Comparison of ENCODE assay signal across 1 cellular context in the genomic region with DNA sequence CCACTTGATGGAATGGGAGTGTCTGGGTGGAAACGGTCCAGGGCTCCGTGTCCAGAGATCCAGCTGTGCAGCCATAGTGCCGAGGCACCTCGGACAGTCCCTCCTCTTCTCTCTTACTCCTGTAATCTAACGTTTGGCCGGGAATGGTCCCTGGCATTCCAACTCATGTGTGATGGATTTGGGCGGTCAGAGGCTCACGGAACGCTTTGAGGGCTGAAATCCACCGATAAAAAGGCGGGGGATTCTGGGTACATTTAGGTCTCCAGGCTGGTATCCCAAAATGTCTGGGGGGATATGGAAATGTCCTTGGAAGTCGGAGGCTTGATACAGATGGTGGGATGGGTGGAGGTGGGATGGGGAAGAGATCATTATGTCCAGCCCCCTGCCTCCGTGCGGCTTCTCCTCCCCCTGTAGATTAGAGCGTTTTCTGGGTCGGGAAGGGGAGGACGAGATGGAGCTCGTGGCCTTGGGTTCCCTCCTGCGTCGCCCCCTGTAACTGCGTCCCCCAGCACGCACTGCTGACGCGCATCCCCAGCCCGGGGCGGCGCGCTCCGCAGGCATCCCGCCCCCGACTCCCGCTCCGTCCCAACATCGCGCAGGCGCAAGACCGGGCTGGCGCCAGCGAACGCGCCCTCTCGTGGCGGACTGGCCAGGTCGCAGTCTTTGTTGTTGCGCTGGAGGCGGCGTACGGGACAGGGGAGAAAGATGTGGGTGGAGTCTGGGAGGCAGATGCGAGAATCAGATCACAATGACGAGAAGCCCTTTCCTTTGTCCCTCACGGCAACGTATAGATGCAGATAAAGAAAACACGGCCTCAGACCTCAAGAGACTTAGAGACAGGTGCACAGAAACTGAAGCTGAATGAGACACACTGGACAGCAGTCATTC.
TF ChIP-seq lines count a peak whose summit lies in the region.

No MANE protein-coding gene starts in this region.

TF ChIP-seq in HepG2, 621 proteins besides CTCF, POLR2A, EP300 and RAD21 (continued from another document):
- TF ChIP-seq, protein P1, sequence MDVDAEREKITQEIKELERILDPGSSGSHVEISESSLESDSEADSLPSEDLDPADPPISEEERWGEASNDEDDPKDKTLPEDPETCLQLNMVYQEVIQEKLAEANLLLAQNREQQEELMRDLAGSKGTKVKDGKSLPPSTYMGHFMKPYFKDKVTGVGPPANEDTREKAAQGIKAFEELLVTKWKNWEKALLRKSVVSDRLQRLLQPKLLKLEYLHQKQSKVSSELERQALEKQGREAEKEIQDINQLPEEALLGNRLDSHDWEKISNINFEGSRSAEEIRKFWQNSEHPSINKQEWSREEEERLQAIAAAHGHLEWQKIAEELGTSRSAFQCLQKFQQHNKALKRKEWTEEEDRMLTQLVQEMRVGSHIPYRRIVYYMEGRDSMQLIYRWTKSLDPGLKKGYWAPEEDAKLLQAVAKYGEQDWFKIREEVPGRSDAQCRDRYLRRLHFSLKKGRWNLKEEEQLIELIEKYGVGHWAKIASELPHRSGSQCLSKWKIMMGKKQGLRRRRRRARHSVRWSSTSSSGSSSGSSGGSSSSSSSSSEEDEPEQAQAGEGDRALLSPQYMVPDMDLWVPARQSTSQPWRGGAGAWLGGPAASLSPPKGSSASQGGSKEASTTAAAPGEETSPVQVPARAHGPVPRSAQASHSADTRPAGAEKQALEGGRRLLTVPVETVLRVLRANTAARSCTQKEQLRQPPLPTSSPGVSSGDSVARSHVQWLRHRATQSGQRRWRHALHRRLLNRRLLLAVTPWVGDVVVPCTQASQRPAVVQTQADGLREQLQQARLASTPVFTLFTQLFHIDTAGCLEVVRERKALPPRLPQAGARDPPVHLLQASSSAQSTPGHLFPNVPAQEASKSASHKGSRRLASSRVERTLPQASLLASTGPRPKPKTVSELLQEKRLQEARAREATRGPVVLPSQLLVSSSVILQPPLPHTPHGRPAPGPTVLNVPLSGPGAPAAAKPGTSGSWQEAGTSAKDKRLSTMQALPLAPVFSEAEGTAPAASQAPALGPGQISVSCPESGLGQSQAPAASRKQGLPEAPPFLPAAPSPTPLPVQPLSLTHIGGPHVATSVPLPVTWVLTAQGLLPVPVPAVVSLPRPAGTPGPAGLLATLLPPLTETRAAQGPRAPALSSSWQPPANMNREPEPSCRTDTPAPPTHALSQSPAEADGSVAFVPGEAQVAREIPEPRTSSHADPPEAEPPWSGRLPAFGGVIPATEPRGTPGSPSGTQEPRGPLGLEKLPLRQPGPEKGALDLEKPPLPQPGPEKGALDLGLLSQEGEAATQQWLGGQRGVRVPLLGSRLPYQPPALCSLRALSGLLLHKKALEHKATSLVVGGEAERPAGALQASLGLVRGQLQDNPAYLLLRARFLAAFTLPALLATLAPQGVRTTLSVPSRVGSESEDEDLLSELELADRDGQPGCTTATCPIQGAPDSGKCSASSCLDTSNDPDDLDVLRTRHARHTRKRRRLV (CRISPR knock-in tag; IDR thresholded peaks at IDR 0.05): no peak
- TF ChIP-seq ZNF333 (CRISPR knock-in tag; IDR thresholded peaks at IDR 0.05; ENCODE audit: borderline replicate concordance): no peak
- TF ChIP-seq ZNF317 (CRISPR knock-in tag; IDR thresholded peaks at IDR 0.05): 0 out of 2 replicates have a peak, but pooled peaks have one; percentile 7
- peak; percentile 51; the same call in 1 of the 2 replicates for TF ChIP-seq THAP11 (CRISPR knock-in tag; IDR thresholded peaks at IDR 0.05)
TF ChIP-seq in HepG2: peak in this region for 207.
